ENCODE assay signal across 27 cellular contexts in the genomic region with DNA sequence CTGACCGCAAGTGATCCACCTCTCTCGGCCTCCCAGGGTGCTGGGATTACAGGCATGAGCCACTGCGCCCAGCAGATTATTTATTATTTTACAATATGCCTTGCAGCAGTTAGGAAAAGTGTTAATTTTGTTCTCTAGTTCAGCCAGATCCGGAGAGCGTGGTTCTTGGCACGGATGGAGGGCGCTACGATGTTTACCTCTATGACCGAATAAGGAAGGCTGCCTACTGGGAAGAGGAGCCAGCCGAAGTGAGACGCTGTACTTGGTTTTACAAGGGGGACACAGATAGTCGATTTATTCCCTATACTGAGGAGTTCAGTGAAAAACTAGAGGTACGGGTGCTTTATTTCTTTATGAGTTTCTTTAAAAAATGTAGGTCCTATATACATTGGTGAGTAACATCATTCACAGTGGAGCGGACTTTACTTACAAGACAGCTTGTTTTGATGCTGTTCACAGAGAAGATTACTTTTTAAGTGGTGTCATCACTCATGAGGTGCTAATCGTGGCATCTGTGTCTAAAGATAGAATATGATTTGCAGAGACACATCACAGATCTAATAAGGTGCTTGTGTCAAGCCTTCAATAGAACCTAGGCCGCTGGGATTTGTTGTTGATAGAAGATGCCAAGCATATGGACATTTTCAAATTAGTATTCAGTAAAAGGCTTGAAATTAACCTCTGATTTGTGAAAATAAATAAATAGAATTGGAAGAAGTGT.
"Had no signal": no experiment of that assay in that cellular context is flagged by ENCODE, and none has a peak within 500 bp of the region (broad histone marks: within the 10 kb centered on the region; RNA-seq: fewer than 3 reads in every experiment).

No MANE protein-coding gene starts in this region.

- H3K4me3 Mint-ChIP-seq: central memory CD8-positive, alpha-beta T cell; immature natural killer cell; memory B cell; mesothelial cell of epicardium; natural killer cell; stimulated activated naive CD8-positive, alpha-beta T cell treated with anti-CD3 and anti-CD28 coated beads, Interleukin-15, amount 100 ng/mL, for 72 hours had no signal

- H3K9me3 ChIP-seq: colonic mucosa, esophagus squamous epithelium, mucosa of descending colon, pancreas, right atrium auricular region, thyroid gland, vagina had no signal

- H3K27ac ChIP-seq: colonic mucosa, esophagus squamous epithelium, pancreas, thyroid gland, vagina had no signal

- H3K27me3 ChIP-seq: colonic mucosa, esophagus squamous epithelium, pancreas, right atrium auricular region, thyroid gland, vagina had no signal

- H3K27ac Mint-ChIP-seq: immature natural killer cell; memory B cell; mesothelial cell of epicardium; natural killer cell; stimulated activated naive CD8-positive, alpha-beta T cell treated with anti-CD3 and anti-CD28 coated beads, Interleukin-15, amount 100 ng/mL, for 72 hours had no signal

- H3K9me3 Mint-ChIP-seq: central memory CD8-positive, alpha-beta T cell; immature natural killer cell; memory B cell; mesothelial cell of epicardium; natural killer cell; stimulated activated naive CD8-positive, alpha-beta T cell treated with anti-CD3 and anti-CD28 coated beads, Interleukin-15, amount 100 ng/mL, for 72 hours had no signal

- H3K27me3 Mint-ChIP-seq: central memory CD8-positive, alpha-beta T cell; memory B cell; stimulated activated naive CD8-positive, alpha-beta T cell treated with anti-CD3 and anti-CD28 coated beads, Interleukin-15, amount 100 ng/mL, for 72 hours had no signal

- H3K4me1 ChIP-seq: colonic mucosa, right atrium auricular region had no signal

- H3K4me3 ChIP-seq: colonic mucosa, esophagus squamous epithelium, lung, mucosa of descending colon, pancreas, right atrium auricular region, thyroid gland, vagina had no signal

- DNase-seq: colonic mucosa; dermis blood vessel endothelial cell; effector memory CD4-positive, alpha-beta T cell; esophagus squamous epithelium; foreskin melanocyte; hypothalamus; immature natural killer cell; islet precursor cell; kidney glomerular epithelial cell; mucosa of descending colon; natural killer cell; pancreas; small intestine; stimulated activated CD4-positive, alpha-beta T cell treated with anti-CD3 and anti-CD28 coated beads, Interleukin-15, amount 100 ng/mL, for 24 hours; stimulated activated CD4-positive, alpha-beta T cell treated with anti-CD3 and anti-CD28 coated beads, Interleukin-2, amount 100 ng/mL, for 48 hours; stimulated activated CD8-positive, alpha-beta memory T cell treated with anti-CD3 and anti-CD28 coated beads, Interleukin-4, amount 100 ng/mL, for 48 hours; stimulated activated naive CD4-positive, alpha-beta T cell; stimulated activated naive CD8-positive, alpha-beta T cell treated with anti-CD3 and anti-CD28 coated beads, Interleukin-15, amount 100 ng/mL, for 72 hours; thyroid gland; trophoblast cell had no signal

- FAIRE-seq: endothelial cell of umbilical vein, pancreas, small intestine had no signal

- H3K4me1 Mint-ChIP-seq: mesothelial cell of epicardium had no signal
